In the genomic region with DNA sequence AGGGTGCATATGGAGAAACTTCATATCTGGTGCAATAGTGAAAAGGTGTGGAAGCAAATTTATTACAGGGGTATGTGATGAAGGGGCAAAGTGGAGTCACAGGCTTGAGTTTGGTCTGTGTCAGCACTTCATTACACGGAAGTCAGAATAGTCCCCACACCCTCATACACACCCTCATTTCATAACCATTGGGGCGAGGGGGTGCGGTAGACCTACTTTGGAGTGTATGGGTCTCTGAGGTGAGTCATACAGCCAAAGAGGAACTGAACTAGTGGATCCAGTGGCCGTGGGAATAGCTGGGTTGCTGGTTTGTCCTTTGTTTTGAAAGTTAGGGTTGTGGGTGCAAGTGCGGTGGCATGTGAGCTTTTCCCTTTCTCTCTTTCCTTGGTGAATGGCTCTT, we compare ENCODE assay signal across 2 cellular contexts.
TF ChIP-seq lines count a peak whose summit lies in the region.

No MANE protein-coding gene starts in this region.

TF ChIP-seq in HepG2, 621 proteins besides CTCF, POLR2A, EP300 and RAD21:
- TF ChIP-seq, protein P1, sequence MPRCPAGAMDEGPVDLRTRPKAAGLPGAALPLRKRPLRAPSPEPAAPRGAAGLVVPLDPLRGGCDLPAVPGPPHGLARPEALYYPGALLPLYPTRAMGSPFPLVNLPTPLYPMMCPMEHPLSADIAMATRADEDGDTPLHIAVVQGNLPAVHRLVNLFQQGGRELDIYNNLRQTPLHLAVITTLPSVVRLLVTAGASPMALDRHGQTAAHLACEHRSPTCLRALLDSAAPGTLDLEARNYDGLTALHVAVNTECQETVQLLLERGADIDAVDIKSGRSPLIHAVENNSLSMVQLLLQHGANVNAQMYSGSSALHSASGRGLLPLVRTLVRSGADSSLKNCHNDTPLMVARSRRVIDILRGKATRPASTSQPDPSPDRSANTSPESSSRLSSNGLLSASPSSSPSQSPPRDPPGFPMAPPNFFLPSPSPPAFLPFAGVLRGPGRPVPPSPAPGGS (CRISPR knock-in tag; IDR thresholded peaks at IDR 0.05): 0 out of 2 replicates have a peak, but pooled peaks have one; percentile 36
- TF ChIP-seq, protein P2, sequence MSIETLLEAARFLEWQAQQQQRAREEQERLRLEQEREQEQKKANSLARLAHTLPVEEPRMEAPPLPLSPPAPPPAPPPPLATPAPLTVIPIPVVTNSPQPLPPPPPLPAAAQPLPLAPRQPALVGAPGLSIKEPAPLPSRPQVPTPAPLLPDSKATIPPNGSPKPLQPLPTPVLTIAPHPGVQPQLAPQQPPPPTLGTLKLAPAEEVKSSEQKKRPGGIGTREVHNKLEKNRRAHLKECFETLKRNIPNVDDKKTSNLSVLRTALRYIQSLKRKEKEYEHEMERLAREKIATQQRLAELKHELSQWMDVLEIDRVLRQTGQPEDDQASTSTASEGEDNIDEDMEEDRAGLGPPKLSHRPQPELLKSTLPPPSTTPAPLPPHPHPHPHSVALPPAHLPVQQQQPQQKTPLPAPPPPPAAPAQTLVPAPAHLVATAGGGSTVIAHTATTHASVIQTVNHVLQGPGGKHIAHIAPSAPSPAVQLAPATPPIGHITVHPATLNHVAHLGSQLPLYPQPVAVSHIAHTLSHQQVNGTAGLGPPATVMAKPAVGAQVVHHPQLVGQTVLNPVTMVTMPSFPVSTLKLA (IDR thresholded peaks at IDR 0.05): no peak
- TF ChIP-seq NR2C2 (CRISPR knock-in tag; IDR thresholded peaks at IDR 0.05; ENCODE audit: borderline replicate concordance): no peak
- TF ChIP-seq, protein P3, sequence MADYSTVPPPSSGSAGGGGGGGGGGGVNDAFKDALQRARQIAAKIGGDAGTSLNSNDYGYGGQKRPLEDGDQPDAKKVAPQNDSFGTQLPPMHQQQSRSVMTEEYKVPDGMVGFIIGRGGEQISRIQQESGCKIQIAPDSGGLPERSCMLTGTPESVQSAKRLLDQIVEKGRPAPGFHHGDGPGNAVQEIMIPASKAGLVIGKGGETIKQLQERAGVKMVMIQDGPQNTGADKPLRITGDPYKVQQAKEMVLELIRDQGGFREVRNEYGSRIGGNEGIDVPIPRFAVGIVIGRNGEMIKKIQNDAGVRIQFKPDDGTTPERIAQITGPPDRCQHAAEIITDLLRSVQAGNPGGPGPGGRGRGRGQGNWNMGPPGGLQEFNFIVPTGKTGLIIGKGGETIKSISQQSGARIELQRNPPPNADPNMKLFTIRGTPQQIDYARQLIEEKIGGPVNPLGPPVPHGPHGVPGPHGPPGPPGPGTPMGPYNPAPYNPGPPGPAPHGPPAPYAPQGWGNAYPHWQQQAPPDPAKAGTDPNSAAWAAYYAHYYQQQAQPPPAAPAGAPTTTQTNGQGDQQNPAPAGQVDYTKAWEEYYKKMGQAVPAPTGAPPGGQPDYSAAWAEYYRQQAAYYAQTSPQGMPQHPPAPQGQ (CRISPR knock-in tag; IDR thresholded peaks at IDR 0.05; ENCODE audit: borderline replicate concordance): 0 out of 2 replicates have a peak, but pooled peaks have one; percentile 42
- no peak for TF ChIP-seq ZNF652 (CRISPR knock-in tag; IDR thresholded peaks at IDR 0.05; ENCODE audit: borderline replicate concordance, low read depth)
- TF ChIP-seq MAFK (conservative IDR thresholded peaks at IDR 0.05 in 1 of 2, IDR thresholded peaks at IDR 0.05 in 1 of 2; ENCODE audit: low read length in 2 of 2): peak; percentile 23 to 51; a peak in 1 of 4 replicates
- TF ChIP-seq RBFOX2 (IDR thresholded peaks at IDR 0.05; ENCODE audit: low read depth, low read length): 0 out of 2 replicates have a peak, but pooled peaks have one; percentile 46
- TF ChIP-seq ZSCAN25 (CRISPR knock-in tag; IDR thresholded peaks at IDR 0.05): peak; percentile 23; the same call in 1 of the 2 replicates
- TF ChIP-seq MAFF (IDR thresholded peaks at IDR 0.05; ENCODE audit: low read depth, low read length): peak; percentile 37; the same call in 1 of the 2 replicates
- TF ChIP-seq, protein P4, sequence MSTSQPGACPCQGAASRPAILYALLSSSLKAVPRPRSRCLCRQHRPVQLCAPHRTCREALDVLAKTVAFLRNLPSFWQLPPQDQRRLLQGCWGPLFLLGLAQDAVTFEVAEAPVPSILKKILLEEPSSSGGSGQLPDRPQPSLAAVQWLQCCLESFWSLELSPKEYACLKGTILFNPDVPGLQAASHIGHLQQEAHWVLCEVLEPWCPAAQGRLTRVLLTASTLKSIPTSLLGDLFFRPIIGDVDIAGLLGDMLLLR (CRISPR knock-in tag; IDR thresholded peaks at IDR 0.05): no peak
- peak; percentile 27; the same call in 1 of the 2 replicates for TF ChIP-seq BRD4 (CRISPR knock-in tag; IDR thresholded peaks at IDR 0.05)
- peak; percentile 72 for TF ChIP-seq RBM22 (optimal IDR thresholded peaks at IDR 0.05; ENCODE audit: low read length)
- TF ChIP-seq ZNF274 (CRISPR knock-in tag; IDR thresholded peaks at IDR 0.05): peak; percentile 28; the same call in 1 of the 2 replicates
- TF ChIP-seq ZBTB1 (CRISPR knock-in tag; IDR thresholded peaks at IDR 0.05; ENCODE audit: borderline replicate concordance): no peak

TF ChIP-seq in SK-N-SH treated with all-trans-retinoic acid at 6 μM for 48 hours, 23 proteins besides CTCF, POLR2A, EP300 and RAD21:
- TF ChIP-seq OSR1 (CRISPR knock-in tag; IDR thresholded peaks at IDR 0.05) (no peak), TCF4 (CRISPR knock-in tag; IDR thresholded peaks at IDR 0.05; ENCODE audit: borderline replicate concordance) (no peak), ESRRG (CRISPR knock-in tag; IDR thresholded peaks at IDR 0.05) (no peak), ZC3H10 (CRISPR knock-in tag; IDR thresholded peaks at IDR 0.05) (no peak), GLIS3 (CRISPR knock-in tag; IDR thresholded peaks at IDR 0.05) (no peak), ZNF565 (CRISPR knock-in tag; conservative IDR thresholded peaks at IDR 0.05; ENCODE audit: low read depth) (no peak), RARB (CRISPR knock-in tag; IDR thresholded peaks at IDR 0.05) (no peak), ZNF8 (CRISPR knock-in tag; IDR thresholded peaks at IDR 0.05) (no peak), ZNF70 (CRISPR knock-in tag; IDR thresholded peaks at IDR 0.05) (no peak), ISL1 (CRISPR knock-in tag; IDR thresholded peaks at IDR 0.05) (no peak), ARNTL (CRISPR knock-in tag; IDR thresholded peaks at IDR 0.05; ENCODE audit: borderline replicate concordance, low read depth) (no peak), TOX (CRISPR knock-in tag; IDR thresholded peaks at IDR 0.05; ENCODE audit: borderline replicate concordance) (no peak), ZFP3 (CRISPR knock-in tag; IDR thresholded peaks at IDR 0.05) (no peak), CSDC2 (CRISPR knock-in tag; IDR thresholded peaks at IDR 0.05) (no peak), ZFP30 (CRISPR knock-in tag; IDR thresholded peaks at IDR 0.05) (no peak), BACH2 (CRISPR knock-in tag; IDR thresholded peaks at IDR 0.05; ENCODE audit: borderline replicate concordance) (no peak)
- TF ChIP-seq, protein P5, sequence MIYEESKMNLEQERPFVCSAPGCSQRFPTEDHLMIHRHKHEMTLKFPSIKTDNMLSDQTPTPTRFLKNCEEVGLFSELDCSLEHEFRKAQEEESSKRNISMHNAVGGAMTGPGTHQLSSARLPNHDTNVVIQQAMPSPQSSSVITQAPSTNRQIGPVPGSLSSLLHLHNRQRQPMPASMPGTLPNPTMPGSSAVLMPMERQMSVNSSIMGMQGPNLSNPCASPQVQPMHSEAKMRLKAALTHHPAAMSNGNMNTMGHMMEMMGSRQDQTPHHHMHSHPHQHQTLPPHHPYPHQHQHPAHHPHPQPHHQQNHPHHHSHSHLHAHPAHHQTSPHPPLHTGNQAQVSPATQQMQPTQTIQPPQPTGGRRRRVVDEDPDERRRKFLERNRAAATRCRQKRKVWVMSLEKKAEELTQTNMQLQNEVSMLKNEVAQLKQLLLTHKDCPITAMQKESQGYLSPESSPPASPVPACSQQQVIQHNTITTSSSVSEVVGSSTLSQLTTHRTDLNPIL (CRISPR knock-in tag; IDR thresholded peaks at IDR 0.05; ENCODE audit: low read depth): no peak
- TF ChIP-seq, protein P6, sequence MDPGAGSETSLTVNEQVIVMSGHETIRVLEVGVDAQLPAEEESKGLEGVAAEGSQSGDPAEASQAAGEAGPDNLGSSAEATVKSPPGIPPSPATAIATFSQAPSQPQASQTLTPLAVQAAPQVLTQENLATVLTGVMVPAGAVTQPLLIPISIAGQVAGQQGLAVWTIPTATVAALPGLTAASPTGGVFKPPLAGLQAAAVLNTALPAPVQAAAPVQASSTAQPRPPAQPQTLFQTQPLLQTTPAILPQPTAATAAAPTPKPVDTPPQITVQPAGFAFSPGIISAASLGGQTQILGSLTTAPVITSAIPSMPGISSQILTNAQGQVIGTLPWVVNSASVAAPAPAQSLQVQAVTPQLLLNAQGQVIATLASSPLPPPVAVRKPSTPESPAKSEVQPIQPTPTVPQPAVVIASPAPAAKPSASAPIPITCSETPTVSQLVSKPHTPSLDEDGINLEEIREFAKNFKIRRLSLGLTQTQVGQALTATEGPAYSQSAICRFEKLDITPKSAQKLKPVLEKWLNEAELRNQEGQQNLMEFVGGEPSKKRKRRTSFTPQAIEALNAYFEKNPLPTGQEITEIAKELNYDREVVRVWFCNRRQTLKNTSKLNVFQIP (CRISPR knock-in tag; IDR thresholded peaks at IDR 0.05; ENCODE audit: borderline replicate concordance, low read depth): no peak
